8 cellular contexts compared by ENCODE assay signal in genomic region chr7:100435401-100436304, GRCh38. TPM values are rescaled to one million over a fixed set of nuclear protein-coding genes. Genes with fewer than 3 reads are reported as not detected.
DNase-seq lines count a peak whose midpoint lies in the region; ATAC-seq and TF ChIP-seq lines count a peak whose summit lies in the region.

No MANE protein-coding gene starts in this region.

- 2 to 5% methylated on average over 35 to 81 of the region's 81 CpGs for WGBS in aorta, 2 donors

- peak; percentile 28 for ATAC-seq in HG02588 (IDR thresholded peaks at IDR 0.05; ENCODE audit: unreplicated experiment)
- peak; percentile 28 for ATAC-seq in aorta (ENCODE audit: low FRiP score)

- peaks cover 27% of the 10 kb centered on the region for H3K4me1 ChIP-seq in neuron (ENCODE audit: insufficient read depth, low read length)
- no peaks in the 10 kb centered on the region for H3K4me1 ChIP-seq in aorta (ENCODE audit: control insufficient read depth in 1 of 2, insufficient read depth in 2 of 2, low read length in 2 of 2)

- H2AFZ ChIP-seq in neuron (ENCODE audit: low read depth, low read length) = no peak overlapping the region

- H3K9me3 ChIP-seq in neuron (ENCODE audit: low read length) = no peaks in the 10 kb centered on the region
- H3K9me3 ChIP-seq in aorta (ENCODE audit: control insufficient read depth, low read length) = no peaks in the 10 kb centered on the region

- H3K27ac ChIP-seq in aorta (ENCODE audit: low read depth in 1 of 2, low read length in 2 of 2) = peak overlapping the region; percentile 77 to 83

- TF ChIP-seq CTCF in fibroblast of pulmonary artery (IDR thresholded peaks at IDR 0.05; ENCODE audit: low read length, missing control alignments) = no peak

- H3K4me3 ChIP-seq in fibroblast of pulmonary artery (replicated peaks; ENCODE audit: low read depth, low read length) = peak overlapping the region; percentile 80
- peak overlapping the region; percentile 59 for H3K4me3 ChIP-seq in neuron (ENCODE audit: low read length)
- peak overlapping the region; percentile 77 to 95 for H3K4me3 ChIP-seq in aorta (ENCODE audit: low read length in 2 of 2)

- H3K27me3 ChIP-seq in neuron (ENCODE audit: insufficient read depth, low read length) (no peaks in the 10 kb centered on the region), aorta (ENCODE audit: control insufficient read depth in 1 of 2, insufficient read depth in 2 of 2, low read length in 1 of 2) (no peaks in the 10 kb centered on the region)

- H3K36me3 ChIP-seq in neuron (ENCODE audit: insufficient read depth, low read length) (peaks cover 39% of the 10 kb centered on the region), aorta (ENCODE audit: control insufficient read depth in 1 of 2, insufficient read depth in 2 of 2, low read length in 1 of 2) (no peaks in the 10 kb centered on the region)

- DNase-seq in NCI-H2029 (lab: John Stamatoyannopoulos, UW) (peak; percentile 36), NCI-H2029 treated with DMSO at 0.1 percent for 48 hours (lab: John Stamatoyannopoulos, UW) (no peak), NCI-H2171 treated with DMSO at 0.1 percent for 48 hours (lab: John Stamatoyannopoulos, UW) (peak; percentile 12), activated T-helper 1 cell treated with Interleukin-2 at 50 U/mL for 16 hours (ENCODE audit: low read depth) (peak; percentile 42), fibroblast of pulmonary artery (ENCODE audit: low read depth) (peak; percentile 24), aorta (peak; percentile 68 to 82)

- intact Hi-C loops in aorta (cut with DNase I) = no loop called here

RNA-seq across cellular contexts. Expression of gene PPP1R35, which starts 0.6 kb away (rescaled TPM):
- total RNA-seq in aorta = 10 to 100 TPM; 24.7 to 29.7 TPM
- polyA plus RNA-seq in aorta = 10 to 100 TPM; 16.0 to 69.5 TPM

RNA-seq across cellular contexts. Expression of gene MEPCE, which starts 6.0 kb away (rescaled TPM):
- total RNA-seq in aorta = 10 to 100 TPM; 26.3 to 31.8 TPM
- polyA plus RNA-seq in aorta = 10 to 100 TPM; 13.0 to 27.2 TPM

RNA-seq across cellular contexts. Expression of gene ZCWPW1, which starts 7.2 kb away (rescaled TPM):
- 1 to 10 TPM; 2.2 to 4.4 TPM for total RNA-seq in aorta
- 10 to 100 TPM in 1 of 2 donors, 1 to 10 TPM in 1; 4.0 to 18.7 TPM for polyA plus RNA-seq in aorta

RNA-seq across cellular contexts. Expression of gene SPACDR, which starts 28.4 kb away (rescaled TPM):
- total RNA-seq in aorta = 1 to 10 TPM; 1.0 to 2.0 TPM
- polyA plus RNA-seq in aorta = under 1 TPM in 1 of 2 donors, not detected in 1; 0.31 TPM

RNA-seq across cellular contexts. Expression of gene TSC22D4, which starts 43.4 kb away (rescaled TPM):
- 10 to 100 TPM; 31.2 to 46.5 TPM for total RNA-seq in aorta
- 10 to 100 TPM; 18.8 to 35.5 TPM for polyA plus RNA-seq in aorta
